15 cellular contexts compared by ENCODE assay signal in the genomic region with DNA sequence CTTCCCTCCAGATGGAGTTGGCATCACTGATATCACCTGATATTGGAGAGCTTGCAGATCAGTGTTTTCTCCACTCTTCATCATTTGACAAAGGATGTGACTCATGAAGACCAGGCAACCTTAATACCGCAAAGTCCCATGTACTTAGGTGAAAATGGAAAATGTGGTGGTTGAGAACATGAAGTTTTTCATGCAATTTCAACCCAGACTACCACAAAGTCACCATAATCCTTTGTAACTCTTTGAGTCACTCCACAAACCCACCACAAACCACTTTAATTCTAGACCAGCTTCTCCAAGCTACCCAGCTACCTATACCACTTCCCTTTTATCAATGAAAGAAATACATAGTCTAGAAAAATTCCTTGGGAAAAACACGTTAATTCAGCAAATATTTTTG. TPM values are rescaled to one million over a fixed set of nuclear protein-coding genes. Genes with fewer than 3 reads are reported as not detected.
DNase-seq lines count a peak whose midpoint lies in the region; ATAC-seq, FAIRE-seq and TF ChIP-seq lines count a peak whose summit lies in the region.
"Had no signal": no experiment of that assay in that cellular context is flagged by ENCODE, and none has a peak within 500 bp of the region (broad histone marks: within the 10 kb centered on the region; RNA-seq: fewer than 3 reads in every experiment).

No MANE protein-coding gene starts in this region.

- no peak for TF ChIP-seq CTCF in astrocyte of the spinal cord (IDR thresholded peaks at IDR 0.05; ENCODE audit: low read depth, low read length)
- TF ChIP-seq CTCF in WTC11 (IDR thresholded peaks at IDR 0.05), result no peak

- H3K27me3 Mint-ChIP-seq in WTC11 (ENCODE audit: low read depth), result no peaks in the 10 kb centered on the region

- FAIRE-seq in urothelium cell line (lab: Jason Lieb, UNC), result no peak

- no peak overlapping the region for H3K4me3 ChIP-seq in astrocyte of the spinal cord (ENCODE audit: low read depth, low read length)
- no peak overlapping the region for H3K4me3 ChIP-seq in effector memory CD4-positive, alpha-beta T cell (ENCODE audit: insufficient read depth, low read depth, low read length, poor library complexity, severe bottlenecking)
- H3K4me3 ChIP-seq: ovary had no signal

- no peak overlapping the region for H3K27ac Mint-ChIP-seq in WTC11

- no peaks in the 10 kb centered on the region for H3K36me3 ChIP-seq in effector memory CD4-positive, alpha-beta T cell (ENCODE audit: control insufficient read depth, insufficient read depth, low read length)
- H3K36me3 ChIP-seq: ovary had no signal

- H3K9me3 ChIP-seq in effector memory CD4-positive, alpha-beta T cell (ENCODE audit: control insufficient read depth, low read length), result no peaks in the 10 kb centered on the region
- H3K9me3 ChIP-seq: ovary had no signal

- POLR2A ChIA-PET in WTC11 (lab: Charles Lee), result no interaction called here

- peak; percentile 3 to 25 for DNase-seq in stimulated activated CD4-positive, alpha-beta T cell treated with anti-CD3 and anti-CD28 coated beads, Interleukin-2, amount 100 ng/mL, for 24 hours
- DNase-seq in stimulated activated CD4-positive, alpha-beta T cell treated with anti-CD3 and anti-CD28 coated beads, Interleukin-12 subunit alpha, Interleukin-12 subunit beta, amount 100 ng/mL, for 4 hours, result no peak
- peak; percentile 52 for DNase-seq in OCI-M1 (lab: John Stamatoyannopoulos, UW)
- peak; percentile 47 for DNase-seq in astrocyte of the spinal cord (ENCODE audit: low read depth, low spot score)
- peak; percentile 33 for DNase-seq in urothelium cell line (ENCODE audit: low spot score)
- DNase-seq in WTC11 (ENCODE audit: low spot score), result no peak
- no peak for DNase-seq in SHP77 treated with DMSO at 0.1 percent for 48 hours (lab: John Stamatoyannopoulos, UW)
- DNase-seq in effector memory CD4-positive, alpha-beta T cell, result no peak
- DNase-seq: AML-193; glutamatergic neuron; NCI-H345; ovary; stimulated activated CD8-positive, alpha-beta memory T cell treated with anti-CD3 and anti-CD28 coated beads, Interleukin-4, amount 100 ng/mL, for 48 hours; trophoblast cell had no signal

- H3K4me3 Mint-ChIP-seq in WTC11, result no peak overlapping the region

- no peaks in the 10 kb centered on the region for H3K36me3 Mint-ChIP-seq in WTC11

- H3K27ac ChIP-seq in effector memory CD4-positive, alpha-beta T cell (ENCODE audit: insufficient read depth, low read length, poor library complexity, severe bottlenecking), result no peak overlapping the region
- H3K27ac ChIP-seq: ovary had no signal

- CTCF ChIA-PET in WTC11 (lab: Charles Lee), result no interaction called here

- in situ Hi-C loops in astrocyte of the spinal cord (cut with HindIII; ENCODE audit: low sequenced_read_pairs), result no loop called here

- ATAC-seq in WTC11, result no peak
- ATAC-seq: Panc1 had no signal

- no peaks in the 10 kb centered on the region for H3K4me1 ChIP-seq in effector memory CD4-positive, alpha-beta T cell (ENCODE audit: control insufficient read depth, insufficient read depth, low read length, poor library complexity, severe bottlenecking)

- no peaks in the 10 kb centered on the region for H3K9me3 Mint-ChIP-seq in WTC11

- peaks cover 11% of the 10 kb centered on the region for H3K4me1 Mint-ChIP-seq in WTC11

- H3K27me3 ChIP-seq in effector memory CD4-positive, alpha-beta T cell (replicated peaks; ENCODE audit: control insufficient read depth, insufficient read depth, low read length, poor library complexity, severe bottlenecking), result no peaks in the 10 kb centered on the region
- H3K27me3 ChIP-seq: ovary had no signal

TF ChIP-seq in WTC11, 78 proteins besides CTCF, POLR2A, EP300 and RAD21:
- TF ChIP-seq ZNF263 (CRISPR knock-in tag; IDR thresholded peaks at IDR 0.05; ENCODE audit: low read depth) (no peak), IRF2 (CRISPR knock-in tag; IDR thresholded peaks at IDR 0.05; ENCODE audit: borderline replicate concordance, low read depth) (no peak), PRRX2 (CRISPR knock-in tag; IDR thresholded peaks at IDR 0.05) (no peak), JAZF1 (CRISPR knock-in tag; IDR thresholded peaks at IDR 0.05) (no peak)
- TF ChIP-seq, protein P1, sequence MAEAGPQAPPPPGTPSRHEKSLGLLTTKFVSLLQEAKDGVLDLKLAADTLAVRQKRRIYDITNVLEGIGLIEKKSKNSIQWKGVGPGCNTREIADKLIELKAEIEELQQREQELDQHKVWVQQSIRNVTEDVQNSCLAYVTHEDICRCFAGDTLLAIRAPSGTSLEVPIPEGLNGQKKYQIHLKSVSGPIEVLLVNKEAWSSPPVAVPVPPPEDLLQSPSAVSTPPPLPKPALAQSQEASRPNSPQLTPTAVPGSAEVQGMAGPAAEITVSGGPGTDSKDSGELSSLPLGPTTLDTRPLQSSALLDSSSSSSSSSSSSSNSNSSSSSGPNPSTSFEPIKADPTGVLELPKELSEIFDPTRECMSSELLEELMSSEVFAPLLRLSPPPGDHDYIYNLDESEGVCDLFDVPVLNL (CRISPR knock-in tag; IDR thresholded peaks at IDR 0.05; ENCODE audit: borderline replicate concordance, low read depth), result no peak
- TF ChIP-seq, protein P2, sequence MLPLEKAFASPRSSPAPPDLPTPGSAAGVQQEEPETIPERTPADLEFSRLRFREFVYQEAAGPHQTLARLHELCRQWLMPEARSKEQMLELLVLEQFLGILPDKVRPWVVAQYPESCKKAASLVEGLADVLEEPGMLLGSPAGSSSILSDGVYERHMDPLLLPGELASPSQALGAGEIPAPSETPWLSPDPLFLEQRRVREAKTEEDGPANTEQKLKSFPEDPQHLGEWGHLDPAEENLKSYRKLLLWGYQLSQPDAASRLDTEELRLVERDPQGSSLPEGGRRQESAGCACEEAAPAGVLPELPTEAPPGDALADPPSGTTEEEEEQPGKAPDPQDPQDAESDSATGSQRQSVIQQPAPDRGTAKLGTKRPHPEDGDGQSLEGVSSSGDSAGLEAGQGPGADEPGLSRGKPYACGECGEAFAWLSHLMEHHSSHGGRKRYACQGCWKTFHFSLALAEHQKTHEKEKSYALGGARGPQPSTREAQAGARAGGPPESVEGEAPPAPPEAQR (CRISPR knock-in tag; IDR thresholded peaks at IDR 0.05), result no peak
- TF ChIP-seq, protein P3, sequence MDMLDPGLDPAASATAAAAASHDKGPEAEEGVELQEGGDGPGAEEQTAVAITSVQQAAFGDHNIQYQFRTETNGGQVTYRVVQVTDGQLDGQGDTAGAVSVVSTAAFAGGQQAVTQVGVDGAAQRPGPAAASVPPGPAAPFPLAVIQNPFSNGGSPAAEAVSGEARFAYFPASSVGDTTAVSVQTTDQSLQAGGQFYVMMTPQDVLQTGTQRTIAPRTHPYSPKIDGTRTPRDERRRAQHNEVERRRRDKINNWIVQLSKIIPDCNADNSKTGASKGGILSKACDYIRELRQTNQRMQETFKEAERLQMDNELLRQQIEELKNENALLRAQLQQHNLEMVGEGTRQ (CRISPR knock-in tag; IDR thresholded peaks at IDR 0.05), result no peak
- TF ChIP-seq, protein P4, sequence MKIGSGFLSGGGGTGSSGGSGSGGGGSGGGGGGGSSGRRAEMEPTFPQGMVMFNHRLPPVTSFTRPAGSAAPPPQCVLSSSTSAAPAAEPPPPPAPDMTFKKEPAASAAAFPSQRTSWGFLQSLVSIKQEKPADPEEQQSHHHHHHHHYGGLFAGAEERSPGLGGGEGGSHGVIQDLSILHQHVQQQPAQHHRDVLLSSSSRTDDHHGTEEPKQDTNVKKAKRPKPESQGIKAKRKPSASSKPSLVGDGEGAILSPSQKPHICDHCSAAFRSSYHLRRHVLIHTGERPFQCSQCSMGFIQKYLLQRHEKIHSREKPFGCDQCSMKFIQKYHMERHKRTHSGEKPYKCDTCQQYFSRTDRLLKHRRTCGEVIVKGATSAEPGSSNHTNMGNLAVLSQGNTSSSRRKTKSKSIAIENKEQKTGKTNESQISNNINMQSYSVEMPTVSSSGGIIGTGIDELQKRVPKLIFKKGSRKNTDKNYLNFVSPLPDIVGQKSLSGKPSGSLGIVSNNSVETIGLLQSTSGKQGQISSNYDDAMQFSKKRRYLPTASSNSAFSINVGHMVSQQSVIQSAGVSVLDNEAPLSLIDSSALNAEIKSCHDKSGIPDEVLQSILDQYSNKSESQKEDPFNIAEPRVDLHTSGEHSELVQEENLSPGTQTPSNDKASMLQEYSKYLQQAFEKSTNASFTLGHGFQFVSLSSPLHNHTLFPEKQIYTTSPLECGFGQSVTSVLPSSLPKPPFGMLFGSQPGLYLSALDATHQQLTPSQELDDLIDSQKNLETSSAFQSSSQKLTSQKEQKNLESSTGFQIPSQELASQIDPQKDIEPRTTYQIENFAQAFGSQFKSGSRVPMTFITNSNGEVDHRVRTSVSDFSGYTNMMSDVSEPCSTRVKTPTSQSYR (CRISPR knock-in tag; IDR thresholded peaks at IDR 0.05), result no peak
- TF ChIP-seq, protein P5, sequence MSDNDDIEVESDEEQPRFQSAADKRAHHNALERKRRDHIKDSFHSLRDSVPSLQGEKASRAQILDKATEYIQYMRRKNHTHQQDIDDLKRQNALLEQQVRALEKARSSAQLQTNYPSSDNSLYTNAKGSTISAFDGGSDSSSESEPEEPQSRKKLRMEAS (CRISPR knock-in tag; IDR thresholded peaks at IDR 0.05), result no peak
- TF ChIP-seq, protein P6, sequence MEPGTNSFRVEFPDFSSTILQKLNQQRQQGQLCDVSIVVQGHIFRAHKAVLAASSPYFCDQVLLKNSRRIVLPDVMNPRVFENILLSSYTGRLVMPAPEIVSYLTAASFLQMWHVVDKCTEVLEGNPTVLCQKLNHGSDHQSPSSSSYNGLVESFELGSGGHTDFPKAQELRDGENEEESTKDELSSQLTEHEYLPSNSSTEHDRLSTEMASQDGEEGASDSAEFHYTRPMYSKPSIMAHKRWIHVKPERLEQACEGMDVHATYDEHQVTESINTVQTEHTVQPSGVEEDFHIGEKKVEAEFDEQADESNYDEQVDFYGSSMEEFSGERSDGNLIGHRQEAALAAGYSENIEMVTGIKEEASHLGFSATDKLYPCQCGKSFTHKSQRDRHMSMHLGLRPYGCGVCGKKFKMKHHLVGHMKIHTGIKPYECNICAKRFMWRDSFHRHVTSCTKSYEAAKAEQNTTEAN (CRISPR knock-in tag; IDR thresholded peaks at IDR 0.05), result no peak

RNA-seq across cellular contexts. Expression of a gene that starts 7.1 kb away (rescaled TPM):
- 1.0 to 1.4 TPM (median 1.2 TPM) in 3 replicates for total RNA-seq in WTC11 (2021)

RNA-seq across cellular contexts. Expression of a gene that starts 39.5 kb away (rescaled TPM):
- 12.7 to 14.4 TPM (median 13.5 TPM) in 3 replicates for total RNA-seq in WTC11 (2021)

RNA-seq across cellular contexts. Expression of a gene that starts 39.9 kb away (rescaled TPM):
- 6.7 to 8.7 TPM (median 8.0 TPM) in 3 replicates for total RNA-seq in WTC11 (2021)

Comparison
In these comparisons a context has a peak if more than half of its experiments do, and no peak if none do; other contexts are left out.
1. DNase-seq: peak in stimulated activated CD4-positive, alpha-beta T cell treated with anti-CD3 and anti-CD28 coated beads, Interleukin-2, amount 100 ng/mL, for 24 hours (2 of 2), OCI-M1 (single experiment), astrocyte of the spinal cord (single experiment) and urothelium cell line (single experiment); none in stimulated activated CD4-positive, alpha-beta T cell treated with anti-CD3 and anti-CD28 coated beads, Interleukin-12 subunit alpha, Interleukin-12 subunit beta, amount 100 ng/mL, for 4 hours (single experiment), WTC11 (single experiment), SHP77 treated with DMSO at 0.1 percent for 48 hours (single experiment) and effector memory CD4-positive, alpha-beta T cell (0 of 3).